Comparison of ENCODE assay signal across 8 cellular contexts in the genomic region with DNA sequence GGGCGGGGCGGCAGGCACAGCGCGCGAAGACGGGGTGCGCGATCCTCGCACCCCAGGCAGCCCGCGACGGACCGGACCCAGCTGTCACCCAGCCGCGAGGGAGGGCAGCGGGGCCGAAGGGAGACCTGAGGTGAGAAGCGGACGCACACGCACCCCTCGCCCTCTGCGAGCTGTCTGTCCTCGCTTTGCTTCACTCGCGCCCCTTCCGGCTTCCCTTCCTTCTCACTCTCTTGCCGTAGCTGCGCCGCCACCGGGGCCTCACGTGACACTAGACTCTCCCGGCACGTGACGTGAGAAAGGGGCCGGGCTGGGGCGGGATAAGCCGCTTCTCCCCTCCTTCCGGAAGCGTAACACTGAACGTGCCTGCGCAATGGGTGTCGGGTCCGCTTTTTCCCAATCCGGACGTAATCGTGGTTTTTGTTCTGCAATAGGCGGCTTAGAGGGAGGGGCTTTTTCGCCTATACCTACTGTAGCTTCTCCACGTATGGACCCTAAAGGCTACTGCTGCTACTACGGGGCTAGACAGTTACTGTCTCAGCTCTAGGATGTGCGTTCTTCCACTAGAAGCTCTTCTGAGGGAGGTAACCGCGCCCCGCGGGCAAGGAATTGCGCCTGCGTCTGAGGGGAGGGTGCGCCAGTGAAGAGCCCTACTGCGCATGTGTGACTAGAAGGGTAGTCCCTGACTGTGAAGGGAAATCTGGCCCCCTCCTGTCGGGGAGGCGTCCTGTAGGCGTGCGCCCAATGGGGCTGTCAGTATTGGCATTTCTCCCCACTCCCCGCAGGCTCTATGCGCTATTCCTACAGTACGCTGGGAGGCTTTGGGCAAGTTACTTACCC. TPM values are rescaled to one million over a fixed set of nuclear protein-coding genes. Genes with fewer than 3 reads are reported as not detected.
A peak's percentile ranks its signal among the peaks of the same experiment; 100 is the strongest.
DNase-seq lines count a peak whose midpoint lies in the region; ATAC-seq and TF ChIP-seq lines count a peak whose summit lies in the region.

TSS of gene ATG3 (minus strand) at position 270 of the 837 bp plus-strand sequence. CDS start 434 bp downstream, outside the sequence.
A gene with protein sequence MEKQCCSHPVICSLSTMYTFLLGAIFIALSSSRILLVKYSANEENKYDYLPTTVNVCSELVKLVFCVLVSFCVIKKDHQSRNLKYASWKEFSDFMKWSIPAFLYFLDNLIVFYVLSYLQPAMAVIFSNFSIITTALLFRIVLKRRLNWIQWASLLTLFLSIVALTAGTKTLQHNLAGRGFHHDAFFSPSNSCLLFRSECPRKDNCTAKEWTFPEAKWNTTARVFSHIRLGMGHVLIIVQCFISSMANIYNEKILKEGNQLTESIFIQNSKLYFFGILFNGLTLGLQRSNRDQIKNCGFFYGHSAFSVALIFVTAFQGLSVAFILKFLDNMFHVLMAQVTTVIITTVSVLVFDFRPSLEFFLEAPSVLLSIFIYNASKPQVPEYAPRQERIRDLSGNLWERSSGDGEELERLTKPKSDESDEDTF (plus strand): TSS at position 353 of the 837 bp plus-strand sequence. CDS start 1,359 bp downstream, outside the sequence.

- peak within 1 kb of the TSS; percentile 99 for H3K27ac Mint-ChIP-seq in activated naive CD8-positive, alpha-beta T cell

- peak within 1 kb of the TSS; percentile 97 for H3K27ac ChIP-seq in testis

- TF ChIP-seq CTCF in omental fat pad (IDR thresholded peaks at IDR 0.05) (no peak), testis (IDR thresholded peaks at IDR 0.05) (peak in 1 of 3 experiments; percentile 17)

- H3K4me3 Mint-ChIP-seq in activated naive CD8-positive, alpha-beta T cell, result peak within 1 kb of the TSS; percentile 98

- H3K4me1 ChIP-seq in testis, result peaks cover 23% of the 10 kb centered on the region

- TF ChIP-seq POLR2A in GM10847 (IDR thresholded peaks at IDR 0.05; ENCODE audit: extremely low read depth, insufficient read length) (peak; percentile 57), testis (IDR thresholded peaks at IDR 0.05) (peak; percentile 30)

- H3K27me3 ChIP-seq in testis, result no peaks in the 10 kb centered on the region

- no peaks in the 10 kb centered on the region for H3K9me3 ChIP-seq in testis

- H3K36me3 Mint-ChIP-seq in activated naive CD8-positive, alpha-beta T cell, result peaks cover 8% of the 10 kb centered on the region

- H3K36me3 ChIP-seq in testis (ENCODE audit: low read depth, missing control alignments), result no peaks in the 10 kb centered on the region

- peak; percentile 92 for DNase-seq in NCI-H1105 (lab: John Stamatoyannopoulos, UW)
- DNase-seq in SKM-1 treated with dmso at 0.1 percent for 144 hours (lab: John Stamatoyannopoulos, UW; ENCODE audit: unreplicated experiment), result peak; percentile 97
- peak; percentile 97 for DNase-seq in glomerular visceral epithelial cell (ENCODE audit: extremely low spot score)
- peak; percentile 99 for DNase-seq in omental fat pad (ENCODE audit: low spot score)
- peak; percentile 98 for DNase-seq in testis

- H3K9me3 Mint-ChIP-seq in activated naive CD8-positive, alpha-beta T cell (ENCODE audit: low read depth), result no peaks in the 10 kb centered on the region

- no peaks in the 10 kb centered on the region for H3K27me3 Mint-ChIP-seq in activated naive CD8-positive, alpha-beta T cell

- intact Hi-C loops in testis (cut with DNase I; ENCODE audit: low total_unique reads), result no loop called here

- peak within 1 kb of the TSS; percentile 96 to 100 for H3K4me3 ChIP-seq in testis

- WGBS in testis, 2 donors, result 0 to 1% methylated on average over 40 to 58 of the region's 66 CpGs

- H3K4me1 Mint-ChIP-seq in activated naive CD8-positive, alpha-beta T cell (ENCODE audit: low read depth), result peaks cover 49% of the 10 kb centered on the region

- ATAC-seq in HG02623 (IDR thresholded peaks at IDR 0.05; ENCODE audit: unreplicated experiment) (peak; percentile 79), omental fat pad (ENCODE audit: low FRiP score) (peak; percentile 97)

RNA-seq across cellular contexts. Expression of gene ATG3, which starts in this region (rescaled TPM):
- total RNA-seq in omental fat pad (10 to 100 TPM; 59.1 to 80.5 (median 71.1) TPM), testis (100 to 1,000 TPM; 108 to 126 TPM)
- 200 TPM for polyA plus RNA-seq in testis (ENCODE audit: insufficient read depth, low read depth, low replicate concordance)

RNA-seq across cellular contexts. Expression of the second gene that starts in this region (rescaled TPM):
- 10 to 100 TPM; 21.9 to 43.4 (median 41.9) TPM for total RNA-seq in omental fat pad
- 10 to 100 TPM; 51.4 to 54.9 TPM for total RNA-seq in testis
- 64.2 TPM for polyA plus RNA-seq in testis (ENCODE audit: insufficient read depth, low read depth, low replicate concordance)

Comparison
In these comparisons a context has a peak if more than half of its experiments do, and no peak if none do; other contexts are left out.
1. Peak in every context shown above with its lines: DNase-seq, ATAC-seq, H3K4me3 ChIP-seq and H3K27ac ChIP-seq.